In genomic region chr6:17600527-17601388, GRCh38 we compare ENCODE assay signal across 8 cellular contexts. TPM values are rescaled to one million over a fixed set of nuclear protein-coding genes. Genes with fewer than 3 reads are reported as not detected.
A peak's percentile ranks its signal among the peaks of the same experiment; 100 is the strongest.
DNase-seq lines count a peak whose midpoint lies in the region; ATAC-seq, FAIRE-seq and TF ChIP-seq lines count a peak whose summit lies in the region.

No MANE protein-coding gene starts in this region.

- H3K4me3 ChIP-seq in BE2C (ENCODE audit: low read depth, low read length): peak overlapping the region; percentile 86

- H3K9me3 ChIP-seq in BE2C: no peaks in the 10 kb centered on the region

- ATAC-seq in GM19043 (IDR thresholded peaks at IDR 0.05; ENCODE audit: low read depth, unreplicated experiment) (peak; percentile 38), HG03159 (IDR thresholded peaks at IDR 0.05; ENCODE audit: unreplicated experiment) (peak; percentile 57), omental fat pad (ENCODE audit: low FRiP score) (peak; percentile 73)

- no peaks in the 10 kb centered on the region for H3K4me1 ChIP-seq in BE2C

- peak; percentile 49 for DNase-seq in BE2C
- DNase-seq in RKO (ENCODE audit: low spot score): peak; percentile 60
- DNase-seq in activated naive CD4-positive, alpha-beta T cell treated with Interleukin-2 at 50 U/mL for 16 hours: peak; percentile 42
- peak; percentile 48 for DNase-seq in glomerular visceral epithelial cell (ENCODE audit: extremely low spot score)
- DNase-seq in omental fat pad (ENCODE audit: low spot score): no peak
- DNase-seq in RCC 7860 (ENCODE audit: low spot score): no peak

- TF ChIP-seq CTCF in BE2C (IDR thresholded peaks at IDR 0.05; ENCODE audit: low read depth, low read length): no peak
- TF ChIP-seq CTCF in omental fat pad (IDR thresholded peaks at IDR 0.05): no peak

- no peaks in the 10 kb centered on the region for H3K27me3 ChIP-seq in BE2C

- H3K36me3 ChIP-seq in BE2C: no peaks in the 10 kb centered on the region; the same call in 1 of the 2 replicates

- no peak for FAIRE-seq in RCC 7860 (lab: Jason Lieb, UNC)

RNA-seq across cellular contexts. Expression of gene FAM8A1, which starts 0.7 kb away (rescaled TPM):
- polyA plus RNA-seq in BE2C (2012; ENCODE audit: insufficient read depth, insufficient read length, low read depth): 12.9 TPM
- 10 to 100 TPM; 13.8 to 40.0 (median 27.6) TPM for total RNA-seq in omental fat pad

Comparison
In these comparisons a context has a peak if more than half of its experiments do, and no peak if none do; other contexts are left out.
1. DNase-seq: peak in BE2C (single experiment), RKO (single experiment), activated naive CD4-positive, alpha-beta T cell treated with Interleukin-2 at 50 U/mL for 16 hours (single experiment) and glomerular visceral epithelial cell (single experiment); none in omental fat pad (single experiment) and RCC 7860 (single experiment).
2. Peak in every context shown above with its lines, with median percentiles within 50 percentile points of each other: ATAC-seq.